ENCODE assay signal across 1 cellular context in the genomic region with DNA sequence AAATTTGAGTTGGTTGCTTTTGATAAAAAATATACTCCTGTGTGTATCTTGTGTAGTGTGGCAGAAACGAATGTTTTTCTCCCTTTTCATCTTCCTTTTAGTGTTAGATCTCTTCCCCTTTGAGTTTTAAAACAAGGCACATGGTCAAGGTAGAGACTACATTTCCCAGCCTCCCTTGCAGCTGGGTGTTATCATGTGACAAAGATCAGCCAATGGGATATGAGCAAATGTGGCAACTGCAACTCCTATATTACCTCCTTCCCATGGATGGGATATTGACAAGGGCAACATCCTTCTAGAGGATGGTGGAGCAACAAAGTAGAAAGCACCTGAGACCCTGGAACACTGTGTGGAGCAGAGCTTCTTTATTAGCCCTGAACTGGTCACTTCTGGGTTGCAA.
TF ChIP-seq lines count a peak whose summit lies in the region.

No MANE protein-coding gene starts in this region.

TF ChIP-seq in HepG2, 621 proteins besides CTCF, POLR2A, EP300 and RAD21:
- TF ChIP-seq SALL2 (CRISPR knock-in tag; IDR thresholded peaks at IDR 0.05), result no peak
- no peak for TF ChIP-seq ZFP90 (CRISPR knock-in tag; IDR thresholded peaks at IDR 0.05; ENCODE audit: borderline replicate concordance)
- TF ChIP-seq ZNF143 (CRISPR knock-in tag; IDR thresholded peaks at IDR 0.05), result peak; percentile 87
- TF ChIP-seq NFYC (CRISPR knock-in tag; IDR thresholded peaks at IDR 0.05), result peak; percentile 81
- TF ChIP-seq THAP11 (CRISPR knock-in tag; IDR thresholded peaks at IDR 0.05), result peak; percentile 97
- TF ChIP-seq ZNF274 (CRISPR knock-in tag; IDR thresholded peaks at IDR 0.05), result no peak
- TF ChIP-seq REL (CRISPR knock-in tag; conservative IDR thresholded peaks at IDR 0.05), result no peak
- peak; percentile 28; the same call in 1 of the 2 replicates for TF ChIP-seq CREM (IDR thresholded peaks at IDR 0.05)
- TF ChIP-seq CREM (CRISPR knock-in tag; IDR thresholded peaks at IDR 0.05), result no peak
- TF ChIP-seq, protein P1, sequence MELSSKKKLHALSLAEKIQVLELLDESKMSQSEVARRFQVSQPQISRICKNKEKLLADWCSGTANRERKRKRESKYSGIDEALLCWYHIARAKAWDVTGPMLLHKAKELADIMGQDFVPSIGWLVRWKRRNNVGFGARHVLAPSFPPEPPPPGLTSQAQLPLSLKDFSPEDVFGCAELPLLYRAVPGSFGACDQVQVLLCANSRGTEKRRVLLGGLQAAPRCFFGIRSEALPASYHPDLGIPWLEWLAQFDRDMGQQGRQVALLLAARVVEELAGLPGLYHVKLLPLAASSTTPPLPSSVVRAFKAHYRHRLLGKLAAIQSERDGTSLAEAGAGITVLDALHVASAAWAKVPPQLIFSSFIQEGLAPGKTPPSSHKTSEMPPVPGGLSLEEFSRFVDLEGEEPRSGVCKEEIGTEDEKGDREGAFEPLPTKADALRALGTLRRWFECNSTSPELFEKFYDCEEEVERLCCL (CRISPR knock-in tag; IDR thresholded peaks at IDR 0.05; ENCODE audit: borderline replicate concordance), result no peak
- TF ChIP-seq HNRNPLL (IDR thresholded peaks at IDR 0.05; ENCODE audit: low read depth, low read length, poor library complexity, severe bottlenecking), result no peak
- TF ChIP-seq NFKBIZ (CRISPR knock-in tag; IDR thresholded peaks at IDR 0.05), result no peak
- TF ChIP-seq CSRNP2 (CRISPR knock-in tag; conservative IDR thresholded peaks at IDR 0.05; ENCODE audit: low read depth), result no peak
- no peak for TF ChIP-seq NFATC3 (CRISPR knock-in tag; IDR thresholded peaks at IDR 0.05)
- no peak for TF ChIP-seq HOMEZ (CRISPR knock-in tag; IDR thresholded peaks at IDR 0.05; ENCODE audit: low read depth)
- peak; percentile 44; the same call in 1 of the 2 replicates for TF ChIP-seq HCFC1 (IDR thresholded peaks at IDR 0.05; ENCODE audit: low read depth, low read length)
- TF ChIP-seq USF2 (IDR thresholded peaks at IDR 0.05; ENCODE audit: low read depth, low read length), result 0 out of 2 replicates have a peak, but pooled peaks have one; percentile 11
- TF ChIP-seq USF2 (CRISPR knock-in tag; IDR thresholded peaks at IDR 0.05; ENCODE audit: borderline replicate concordance), result peak; percentile 66; the same call in 1 of the 2 replicates
- no peak for TF ChIP-seq ZEB1 (IDR thresholded peaks at IDR 0.05; ENCODE audit: insufficient replicate concordance, low read depth)
- TF ChIP-seq NFYB (CRISPR knock-in tag; IDR thresholded peaks at IDR 0.05), result peak; percentile 65
- TF ChIP-seq ZNF317 (CRISPR knock-in tag; IDR thresholded peaks at IDR 0.05), result no peak
